ENCODE assay signal across 21 cellular contexts in genomic region chr20:8200220-8200619, GRCh38.
"Had no signal": no experiment of that assay in that cellular context is flagged by ENCODE, and none has a peak within 500 bp of the region (broad histone marks: within the 10 kb centered on the region; RNA-seq: fewer than 3 reads in every experiment).

No MANE protein-coding gene starts in this region.

- H3K27me3 ChIP-seq: dorsolateral prefrontal cortex, esophagus muscularis mucosa, foreskin keratinocyte, gastroesophageal sphincter, heart left ventricle, hepatocyte, left lung had no signal

- FAIRE-seq: endothelial cell of umbilical vein, keratinocyte had no signal

- H3K4me3 Mint-ChIP-seq: immature natural killer cell, mesothelial cell of epicardium had no signal

- H3K9me3 ChIP-seq: esophagus muscularis mucosa, gastroesophageal sphincter, left lung, lower lobe of right lung, mucosa of descending colon had no signal

- ATAC-seq: foreskin keratinocyte, gastroesophageal sphincter, heart left ventricle, left cardiac atrium, left lung, left ventricle myocardium superior, lower lobe of right lung, mucosa of descending colon had no signal

- H2AFZ ChIP-seq: hepatocyte had no signal

- H3K27ac ChIP-seq: coronary artery, dorsolateral prefrontal cortex, esophagus muscularis mucosa, foreskin keratinocyte, gastroesophageal sphincter, heart left ventricle, hepatocyte, left lung, lower lobe of right lung had no signal

- H3K27ac Mint-ChIP-seq: immature natural killer cell, mesothelial cell of epicardium had no signal

- H3K4me1 ChIP-seq: foreskin keratinocyte, heart left ventricle, left lung, lower lobe of right lung had no signal

- H3K36me3 ChIP-seq: esophagus muscularis mucosa, gastroesophageal sphincter, heart left ventricle, left lung, lower lobe of right lung had no signal

- H3K79me2 ChIP-seq: hepatocyte had no signal

- H3K4me2 ChIP-seq: hepatocyte had no signal

- DNase-seq: dermis blood vessel endothelial cell; dorsolateral prefrontal cortex; effector CD4-positive, alpha-beta T cell; effector memory CD4-positive, alpha-beta T cell; foreskin keratinocyte; heart left ventricle; hypothalamus; immature natural killer cell; left cardiac atrium; left lung; left ventricle myocardium superior; lower lobe of right lung; mesenchymal stem cell; mucosa of descending colon had no signal

- H3K4me3 ChIP-seq: coronary artery, dorsolateral prefrontal cortex, esophagus muscularis mucosa, gastroesophageal sphincter, heart left ventricle, hepatocyte, left lung, lower lobe of right lung, mucosa of descending colon had no signal
